In genomic region chr15:90101130-90101968, GRCh38 we compare ENCODE assay signal across 1 cellular context.
TF ChIP-seq lines count a peak whose summit lies in the region.

No MANE protein-coding gene starts in this region.

TF ChIP-seq in K562, 482 proteins besides CTCF, POLR2A, EP300 and RAD21 (continues in another document):
- TF ChIP-seq FOSL1 (tag; conservative IDR thresholded peaks at IDR 0.05) (no peak), DNMT1 (IDR thresholded peaks at IDR 0.05) (no peak), DPF2 (IDR thresholded peaks at IDR 0.05) (no peak), NFYB (IDR thresholded peaks at IDR 0.05; ENCODE audit: extremely low read depth, insufficient read length) (no peak), HDGF (IDR thresholded peaks at IDR 0.05) (peak; percentile 89; the same call in 1 of the 2 replicates), ZNF583 (CRISPR knock-in tag; IDR thresholded peaks at IDR 0.05) (no peak), CBX2 (IDR thresholded peaks at IDR 0.05; ENCODE audit: insufficient read depth, low read length, poor library complexity, severe bottlenecking) (no peak), MBD1 (CRISPR knock-in tag; IDR thresholded peaks at IDR 0.05) (peak; percentile 84; the same call in 1 of the 2 replicates), SIN3B (IDR thresholded peaks at IDR 0.05; ENCODE audit: low read depth) (no peak), SMARCA5 (IDR thresholded peaks at IDR 0.05) (no peak), CC2D1A (IDR thresholded peaks at IDR 0.05) (no peak), RB1 (IDR thresholded peaks at IDR 0.05; ENCODE audit: low read depth) (peak; percentile 26; the same call in 1 of the 2 replicates), GTF2A2 (tag; IDR thresholded peaks at IDR 0.05) (no peak), NFE2 (IDR thresholded peaks at IDR 0.05; ENCODE audit: low read depth) (peak; percentile 48; the same call in 1 of the 2 replicates), SP1 (CRISPR knock-in tag; IDR thresholded peaks at IDR 0.05) (no peak; the same call in 1 of the 2 replicates), SREBF1 (IDR thresholded peaks at IDR 0.05; ENCODE audit: borderline replicate concordance, low read depth, low read length) (no peak), ZC3H4 (CRISPR knock-in tag; IDR thresholded peaks at IDR 0.05; ENCODE audit: borderline replicate concordance) (no peak), UBTF (IDR thresholded peaks at IDR 0.05; ENCODE audit: borderline replicate concordance in 1 of 2, low read depth in 2 of 2, low read length in 2 of 2) (no peak; a peak in 1 of 4 replicates), SMARCE1 (IDR thresholded peaks at IDR 0.05) (0 out of 2 replicates have a peak, but pooled peaks have one; percentile 45), ZNF436 (CRISPR knock-in tag; IDR thresholded peaks at IDR 0.05) (no peak), E2F6 (IDR thresholded peaks at IDR 0.05; ENCODE audit: borderline replicate concordance in 1 of 2, extremely low read depth in 1 of 2, insufficient read depth in 1 of 2, insufficient read length in 1 of 2, low read depth in 1 of 2, low read length in 1 of 2, poor library complexity in 1 of 2, severe bottlenecking in 1 of 2) (peak; percentile 80 to 95), SREBF2 (CRISPR knock-in tag; IDR thresholded peaks at IDR 0.05) (no peak), AFF4 (CRISPR knock-in tag; IDR thresholded peaks at IDR 0.05) (0 out of 2 replicates have a peak, but pooled peaks have one; percentile 71), ZNF277 (CRISPR knock-in tag; IDR thresholded peaks at IDR 0.05; ENCODE audit: borderline replicate concordance) (no peak), MGA (IDR thresholded peaks at IDR 0.05) (peak; percentile 78), ZNF589 (CRISPR knock-in tag; IDR thresholded peaks at IDR 0.05; ENCODE audit: low read depth) (no peak), SMARCC2 (IDR thresholded peaks at IDR 0.05; ENCODE audit: low read depth) (no peak), ZKSCAN8 (CRISPR knock-in tag; IDR thresholded peaks at IDR 0.05) (no peak), HLTF (IDR thresholded peaks at IDR 0.05) (no peak), EP400 (IDR thresholded peaks at IDR 0.05) (peak; percentile 44; the same call in 1 of the 2 replicates), ZNF197 (CRISPR knock-in tag; IDR thresholded peaks at IDR 0.05; ENCODE audit: low read depth) (no peak), NCOA2 (IDR thresholded peaks at IDR 0.05; ENCODE audit: partially characterized antibody in 2 of 2) (no peak), GTF2E2 (tag; IDR thresholded peaks at IDR 0.05) (no peak), PHB2 (IDR thresholded peaks at IDR 0.05; ENCODE audit: low read depth) (no peak), RBM15 (IDR thresholded peaks at IDR 0.05; ENCODE audit: insufficient read depth, low read length) (no peak), ZNF23 (CRISPR knock-in tag; IDR thresholded peaks at IDR 0.05) (no peak), MNT (conservative IDR thresholded peaks at IDR 0.05) (0 out of 4 replicates have a peak, but pooled peaks of 1 of the 2 experiments have one; percentile 31), NFXL1 (CRISPR knock-in tag; IDR thresholded peaks at IDR 0.05) (no peak)
